ENCODE assay signal across 33 cellular contexts in the genomic region with DNA sequence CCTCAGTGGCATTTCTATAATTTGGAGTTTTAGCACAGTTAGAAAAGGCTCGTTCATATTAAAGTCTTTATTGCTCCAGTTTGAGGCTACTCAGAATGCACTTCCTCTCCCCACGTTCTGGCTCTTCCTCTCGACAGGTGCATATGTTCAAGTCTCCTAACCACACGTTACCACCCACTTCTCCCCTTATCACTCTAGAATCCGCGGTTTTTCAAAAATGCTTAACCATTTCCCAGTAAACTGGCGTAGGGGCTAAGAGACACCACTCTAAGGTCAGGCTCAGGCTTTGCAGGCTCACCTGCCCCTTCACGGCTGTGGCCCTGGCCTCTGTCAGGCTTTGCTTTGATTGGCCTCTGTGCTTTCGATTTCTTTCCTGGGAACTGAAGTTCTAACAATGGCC.
"Had no signal": no experiment of that assay in that cellular context is flagged by ENCODE, and none has a peak within 500 bp of the region (broad histone marks: within the 10 kb centered on the region; RNA-seq: fewer than 3 reads in every experiment).

No MANE protein-coding gene starts in this region.

- H3K27ac Mint-ChIP-seq: activated B cell treated with CpG ODN at 0.5 μM for 24 hours; activated CD4-positive, alpha-beta memory T cell treated with anti-CD3 and anti-CD28 coated beads, Interleukin-2, amount 10 ng/mL, durations not matched to agents 7 days and 5 days; activated CD4-positive, alpha-beta T cell treated with anti-CD3 and anti-CD28 coated beads, Interleukin-2, amount 10 ng/mL, durations not matched to agents 24 days and 14 days; activated CD8-positive, alpha-beta memory T cell treated with anti-CD3 and anti-CD28 coated beads, Interleukin-2, amount 10 ng/mL, durations not matched to agents 7 days and 5 days; activated CD8-positive, alpha-beta T cell treated with anti-CD3 and anti-CD28 coated beads, Interleukin-2, amount 10 ng/mL, durations not matched to agents 7 days and 5 days; activated naive CD4-positive, alpha-beta T cell treated with anti-CD3 and anti-CD28 coated beads, Interleukin-2, amount 10 ng/mL, durations not matched to agents 7 days and 5 days; activated naive CD4-positive, alpha-beta T cell treated with anti-CD3 and anti-CD28 coated beads, Interleukin-2, amount 50 U/mL, for 24 hours; activated naive CD8-positive, alpha-beta T cell; activated T-cell treated with anti-CD3 and anti-CD28 coated beads, Interleukin-2, amount 50 U/mL, for 24 hours; activated T-helper 2 cell treated with anti-CD3 and anti-CD28 coated beads, Interferon-gamma antibody, Interleukin-2, Interleukin-4, amounts not matched to agents 10 μg/mL and 5 μg/mL and 100 μg/mL, durations not matched to agents 14 hours and 24 hours and 36 hours; T-helper 1 cell treated with Interleukin-12 subunit alpha and Interleukin-12 subunit beta and Interleukin-4 antibody, amounts not matched to agents 30 μg/mL and 1 μg/mL, for 36 hours; T-helper 2 cell treated with Interferon-gamma antibody and Interleukin-4, amounts not matched to agents 5 μg/mL and 100 μg/mL, for 36 hours had no signal

- ATAC-seq: activated CD8-positive, alpha-beta memory T cell treated with anti-CD3 and anti-CD28 coated beads, Interleukin-2, amount 10 ng/mL, durations not matched to agents 7 days and 5 days; activated CD8-positive, alpha-beta T cell treated with anti-CD3 and anti-CD28 coated beads, Interleukin-2, amount 10 ng/mL, durations not matched to agents 7 days and 5 days; body of pancreas had no signal

- H3K36me3 Mint-ChIP-seq: activated CD8-positive, alpha-beta memory T cell treated with anti-CD3 and anti-CD28 coated beads, Interleukin-2, amount 10 ng/mL, durations not matched to agents 7 days and 5 days; activated naive CD4-positive, alpha-beta T cell treated with anti-CD3 and anti-CD28 coated beads, Interleukin-2, amount 10 ng/mL, durations not matched to agents 7 days and 5 days; activated naive CD4-positive, alpha-beta T cell treated with anti-CD3 and anti-CD28 coated beads, Interleukin-2, amount 50 U/mL, for 24 hours; activated naive CD8-positive, alpha-beta T cell had no signal

- H3K4me1 Mint-ChIP-seq: activated B cell treated with CpG ODN at 0.5 μM for 24 hours; activated CD4-positive, alpha-beta memory T cell treated with anti-CD3 and anti-CD28 coated beads, Interleukin-2, amount 10 ng/mL, durations not matched to agents 7 days and 5 days; activated CD4-positive, alpha-beta T cell treated with anti-CD3 and anti-CD28 coated beads, Interleukin-2, amount 10 ng/mL, durations not matched to agents 24 days and 14 days; activated CD8-positive, alpha-beta memory T cell treated with anti-CD3 and anti-CD28 coated beads, Interleukin-2, amount 10 ng/mL, durations not matched to agents 7 days and 5 days; activated naive CD4-positive, alpha-beta T cell treated with anti-CD3 and anti-CD28 coated beads, Interleukin-2, amount 10 ng/mL, durations not matched to agents 7 days and 5 days; activated naive CD4-positive, alpha-beta T cell treated with anti-CD3 and anti-CD28 coated beads, Interleukin-2, amount 50 U/mL, for 24 hours had no signal

- DNase-seq: activated B cell treated with CpG ODN at 0.5 μM for 24 hours; activated CD4-positive, alpha-beta memory T cell treated with anti-CD3 and anti-CD28 coated beads, Interleukin-2, amount 10 ng/mL, durations not matched to agents 7 days and 5 days; activated CD4-positive, alpha-beta T cell treated with anti-CD3 and anti-CD28 coated beads for 4 hours; activated CD4-positive, alpha-beta T cell treated with anti-CD3 and anti-CD28 coated beads, Interleukin-2, amount 10 ng/mL, durations not matched to agents 24 days and 14 days; activated CD4-positive, alpha-beta T cell treated with anti-CD3 and anti-CD28 coated beads, Interleukin-2, amount 50 U/mL, for 48 hours; activated CD4-positive, CD25-positive, alpha-beta regulatory T cell treated with anti-CD3 and anti-CD28 coated beads, Interleukin-2, amount 50 U/mL, for 72 hours; activated CD8-positive, alpha-beta memory T cell treated with anti-CD3 and anti-CD28 coated beads for 24 hours; activated CD8-positive, alpha-beta memory T cell treated with anti-CD3 and anti-CD28 coated beads, Interleukin-2, amount 10 ng/mL, durations not matched to agents 7 days and 5 days; activated CD8-positive, alpha-beta memory T cell treated with anti-CD3 and anti-CD28 coated beads, Interleukin-2, amount 50 U/mL, for 48 hours; activated CD8-positive, alpha-beta T cell treated with anti-CD3 and anti-CD28 coated beads, Interleukin-2, amount 10 ng/mL, durations not matched to agents 7 days and 5 days; activated effector memory CD4-positive, alpha-beta T cell treated with Interleukin-2 at 50 U/mL for 16 hours; activated gamma-delta T cell; activated naive CD4-positive, alpha-beta T cell treated with anti-CD3 and anti-CD28 coated beads, Interleukin-2, amount 10 ng/mL, durations not matched to agents 7 days and 5 days; activated naive CD4-positive, alpha-beta T cell treated with Interleukin-2 at 50 U/mL for 16 hours; activated T-cell treated with anti-CD3 and anti-CD28 coated beads, Interleukin-2, amount 50 U/mL, for 24 hours; activated T-cell treated with anti-CD3 and anti-CD28 coated beads, Interleukin-2, amount 50 U/mL, for 48 hours; adrenal gland; amniotic stem cell; aorta; body of pancreas; brain microvascular endothelial cell; central memory CD4-positive, alpha-beta T cell; T-helper 2 cell; T-helper 9 cell had no signal

- H3K4me1 ChIP-seq: adrenal gland, body of pancreas, breast epithelium had no signal

- H3K4me3 ChIP-seq: adrenal gland, body of pancreas, breast epithelium had no signal

- H3K27me3 ChIP-seq: body of pancreas, brain microvascular endothelial cell had no signal

- H3K36me3 ChIP-seq: adrenal gland, brain microvascular endothelial cell, breast epithelium had no signal

- FAIRE-seq: astrocyte, TTC549 had no signal

- H3K9me3 ChIP-seq: adrenal gland, body of pancreas had no signal

- H3K9me3 Mint-ChIP-seq: activated T-cell treated with anti-CD3 and anti-CD28 coated beads, Interleukin-2, amount 50 U/mL, for 24 hours had no signal

- H3K27ac ChIP-seq: adrenal gland, body of pancreas, brain microvascular endothelial cell, breast epithelium, VCaP had no signal

- H3K4me3 Mint-ChIP-seq: activated B cell treated with CpG ODN at 0.5 μM for 24 hours; activated CD4-positive, alpha-beta memory T cell treated with anti-CD3 and anti-CD28 coated beads, Interleukin-2, amount 10 ng/mL, durations not matched to agents 7 days and 5 days; activated CD4-positive, alpha-beta T cell treated with anti-CD3 and anti-CD28 coated beads, Interleukin-2, amount 10 ng/mL, durations not matched to agents 24 days and 14 days; activated CD8-positive, alpha-beta memory T cell treated with anti-CD3 and anti-CD28 coated beads, Interleukin-2, amount 10 ng/mL, durations not matched to agents 7 days and 5 days; activated CD8-positive, alpha-beta T cell treated with anti-CD3 and anti-CD28 coated beads, Interleukin-2, amount 10 ng/mL, durations not matched to agents 7 days and 5 days; activated naive CD4-positive, alpha-beta T cell treated with anti-CD3 and anti-CD28 coated beads, Interleukin-2, amount 10 ng/mL, durations not matched to agents 7 days and 5 days; activated naive CD4-positive, alpha-beta T cell treated with anti-CD3 and anti-CD28 coated beads, Interleukin-2, amount 50 U/mL, for 24 hours; activated naive CD8-positive, alpha-beta T cell; activated T-cell treated with anti-CD3 and anti-CD28 coated beads, Interleukin-2, amount 50 U/mL, for 24 hours; T-helper 1 cell treated with Interleukin-12 subunit alpha and Interleukin-12 subunit beta and Interleukin-4 antibody, amounts not matched to agents 30 μg/mL and 1 μg/mL, for 36 hours; T-helper 2 cell treated with Interferon-gamma antibody and Interleukin-4, amounts not matched to agents 5 μg/mL and 100 μg/mL, for 36 hours had no signal

- H3K27me3 Mint-ChIP-seq: activated B cell treated with CpG ODN at 0.5 μM for 24 hours; activated CD4-positive, alpha-beta memory T cell treated with anti-CD3 and anti-CD28 coated beads, Interleukin-2, amount 10 ng/mL, durations not matched to agents 7 days and 5 days; activated CD4-positive, alpha-beta T cell treated with anti-CD3 and anti-CD28 coated beads, Interleukin-2, amount 10 ng/mL, durations not matched to agents 24 days and 14 days; activated CD8-positive, alpha-beta memory T cell treated with anti-CD3 and anti-CD28 coated beads, Interleukin-2, amount 10 ng/mL, durations not matched to agents 7 days and 5 days; activated naive CD4-positive, alpha-beta T cell treated with anti-CD3 and anti-CD28 coated beads, Interleukin-2, amount 10 ng/mL, durations not matched to agents 7 days and 5 days; activated T-cell treated with anti-CD3 and anti-CD28 coated beads, Interleukin-2, amount 50 U/mL, for 24 hours had no signal
